Comparison of ENCODE assay signal across 2 cellular contexts in genomic region chr20:51359947-51360346, GRCh38.
TF ChIP-seq lines count a peak whose summit lies in the region.

No MANE protein-coding gene starts in this region.

TF ChIP-seq in endothelial cell of umbilical vein, 7 proteins besides CTCF, POLR2A, EP300 and RAD21 (continued from another document):
- TF ChIP-seq MAX (IDR thresholded peaks at IDR 0.05; ENCODE audit: insufficient read depth, insufficient read length) (no peak), JUN (IDR thresholded peaks at IDR 0.05; ENCODE audit: borderline replicate concordance, insufficient read depth, insufficient read length, low read depth) (no peak), POLR2AphosphoS5 (IDR thresholded peaks at IDR 0.05; ENCODE audit: insufficient read depth, low read depth, low read length) (no peak)

TF ChIP-seq in WTC11, 78 proteins besides CTCF, POLR2A, EP300 and RAD21 (continued from another document):
- TF ChIP-seq ZNF512 (CRISPR knock-in tag; IDR thresholded peaks at IDR 0.05; ENCODE audit: borderline replicate concordance) = no peak
- no peak for TF ChIP-seq NR1H2 (CRISPR knock-in tag; IDR thresholded peaks at IDR 0.05)
- TF ChIP-seq PRDM15 (CRISPR knock-in tag; IDR thresholded peaks at IDR 0.05) = no peak
- TF ChIP-seq SMAD3 (CRISPR knock-in tag; IDR thresholded peaks at IDR 0.05; ENCODE audit: borderline replicate concordance) = no peak
- no peak for TF ChIP-seq HMGA2 (CRISPR knock-in tag; IDR thresholded peaks at IDR 0.05)
